Comparison of ENCODE assay signal across 15 cellular contexts in genomic region chr11:27241316-27242122, GRCh38.
DNase-seq lines count a peak whose midpoint lies in the region; ATAC-seq and TF ChIP-seq lines count a peak whose summit lies in the region.
"Had no signal": no experiment of that assay in that cellular context is flagged by ENCODE, and none has a peak within 500 bp of the region (broad histone marks: within the 10 kb centered on the region; RNA-seq: fewer than 3 reads in every experiment).

No MANE protein-coding gene starts in this region.

- H3K9ac ChIP-seq in adipocyte (ENCODE audit: low read length) = no peak overlapping the region

- peaks cover 12% of the 10 kb centered on the region for H3K4me1 ChIP-seq in adipocyte (ENCODE audit: control insufficient read depth, insufficient read depth, low read length)

- H3K9me3 ChIP-seq in adipocyte (ENCODE audit: control insufficient read depth, low read length) = peaks cover 5% of the 10 kb centered on the region

- H3K36me3 ChIP-seq in adipocyte (ENCODE audit: control insufficient read depth, insufficient read depth, low read length, severe bottlenecking) = no peaks in the 10 kb centered on the region

- TF ChIP-seq CTCF in AG04449 (IDR thresholded peaks at IDR 0.05; ENCODE audit: insufficient read depth, low read length, missing control alignments) (no peak), fibroblast of villous mesenchyme (IDR thresholded peaks at IDR 0.05; ENCODE audit: insufficient read depth, low read depth, low read length) (no peak)

- ATAC-seq in HG03039 (IDR thresholded peaks at IDR 0.05; ENCODE audit: unreplicated experiment) = no peak
- no peak for ATAC-seq in GM21381 (IDR thresholded peaks at IDR 0.05; ENCODE audit: unreplicated experiment)
- ATAC-seq: activated CD4-positive, CD25-positive, alpha-beta regulatory T cell treated with anti-CD3 and anti-CD28 coated beads, Interleukin-2, amount 50 U/mL, for 24 hours; stimulated activated naive CD8-positive, alpha-beta T cell treated with anti-CD3 and anti-CD28 coated beads, Interleukin-15, Interleukin-2, amounts not matched to agents 100 U/mL and 50 U/mL, for 24 hours had no signal

- no peak overlapping the region for H3K4me3 ChIP-seq in AG04449 (ENCODE audit: low read depth, low read length)
- no peak overlapping the region for H3K4me3 ChIP-seq in adipocyte (ENCODE audit: low read length)
- H3K4me3 ChIP-seq in fibroblast of villous mesenchyme (ENCODE audit: low read depth, low read length) = no peak overlapping the region

- POLR2A ChIA-PET in AG04449 (lab: Yijun Ruan, JAX) = interaction anchor here (0.8 to 1.1 kb wide), 3 partner anchors 12 to 41 kb away, joined by 3 read pairs; no protein-coding TSS in a partner anchor

- CTCF ChIA-PET in AG04449 (lab: Yijun Ruan, JAX) = interaction anchor here (0.9 to 1.2 kb wide), 3 partner anchors 10 to 57 kb away, joined by 3 read pairs; no protein-coding TSS in a partner anchor

- DNase-seq in AG04449 (ENCODE audit: low read depth, low spot score) (peak; percentile 77), HPDE6-E6E7 (ENCODE audit: extremely low spot score) (peak; percentile 33), adipocyte (ENCODE audit: low read depth) (peak; percentile 60), fibroblast of villous mesenchyme (ENCODE audit: low read depth) (peak; percentile 14)
- DNase-seq in stimulated activated CD4-positive, alpha-beta T cell treated with anti-CD3 and anti-CD28 coated beads, Interleukin-15, amount 100 ng/mL, for 24 hours = no peak
- no peak for DNase-seq in activated CD4-positive, CD25-positive, alpha-beta regulatory T cell (lab: John Stamatoyannopoulos, UW)
- DNase-seq: aorta; endodermal cell; NCI-H1105; NCI-H526; stimulated activated CD4-positive, alpha-beta T cell treated with anti-CD3 and anti-CD28 coated beads, Interleukin-4, amount 100 ng/mL, for 4 hours; stimulated activated naive CD8-positive, alpha-beta T cell treated with anti-CD3 and anti-CD28 coated beads, Interleukin-15, Interleukin-2, amounts not matched to agents 100 U/mL and 50 U/mL, for 24 hours had no signal

- no peaks in the 10 kb centered on the region for H3K27me3 ChIP-seq in adipocyte (replicated peaks; ENCODE audit: control insufficient read depth, insufficient read depth, low read length)

Comparison
In these comparisons a context has a peak if more than half of its experiments do, and no peak if none do; other contexts are left out.
1. DNase-seq: peak in AG04449 (single experiment), HPDE6-E6E7 (single experiment), adipocyte (single experiment) and fibroblast of villous mesenchyme (single experiment); none in stimulated activated CD4-positive, alpha-beta T cell treated with anti-CD3 and anti-CD28 coated beads, Interleukin-15, amount 100 ng/mL, for 24 hours (single experiment) and activated CD4-positive, CD25-positive, alpha-beta regulatory T cell (0 of 4).